8 cellular contexts compared by ENCODE assay signal in genomic region chr2:200509608-200510433, GRCh38. TPM values are rescaled to one million over a fixed set of nuclear protein-coding genes. Genes with fewer than 3 reads are reported as not detected.
A peak's percentile ranks its signal among the peaks of the same experiment; 100 is the strongest.
DNase-seq lines count a peak whose midpoint lies in the region; ATAC-seq and TF ChIP-seq lines count a peak whose summit lies in the region.

Gene KCTD18, minus strand, starts transcription at chr2:200510068. Its CDS starts 3,052 bp downstream, at chr2:200507016.

- in situ Hi-C loops in transverse colon (cut with MboI; ENCODE audit: low pct_ligation_motif_present in 1 of 4, low pct_unique_long_range_greater_than_20kb in 1 of 4, low sequenced_read_pairs in 3 of 4), result no loop called here

- ATAC-seq in HG02678 (IDR thresholded peaks at IDR 0.05; ENCODE audit: unreplicated experiment), result peak; percentile 99

- H3K9me3 ChIP-seq in adipocyte (ENCODE audit: control insufficient read depth, low read length), result no peaks in the 10 kb centered on the region
- no peaks in the 10 kb centered on the region for H3K9me3 ChIP-seq in transverse colon

- H3K4me3 ChIP-seq in GM12875 (ENCODE audit: low read depth, low read length) (peak within 1 kb of the TSS; percentile 59), adipocyte (ENCODE audit: low read length) (peak within 1 kb of the TSS; percentile 93), transverse colon (peak within 1 kb of the TSS; percentile 62 to 97 (median 86))

- peak; percentile 62 for TF ChIP-seq POLR2A in transverse colon (IDR thresholded peaks at IDR 0.05)

- peak within 1 kb of the TSS; percentile 94 for H3K9ac ChIP-seq in adipocyte (ENCODE audit: low read length)

- H3K36me3 ChIP-seq in adipocyte (ENCODE audit: control insufficient read depth, insufficient read depth, low read length, severe bottlenecking), result peaks cover 2% of the 10 kb centered on the region
- no peaks in the 10 kb centered on the region for H3K36me3 ChIP-seq in transverse colon

- intact Hi-C loops in cardiac septum (cut with DNase I), result no loop called here
- intact Hi-C loops in transverse colon (cut with DNase I; ENCODE audit: low total_unique reads), result no loop called here

- H3K27me3 ChIP-seq in adipocyte (replicated peaks; ENCODE audit: control insufficient read depth, insufficient read depth, low read length) (peaks cover 9% of the 10 kb centered on the region), transverse colon (no peaks in the 10 kb centered on the region)

- 0% methylated on average over 1 to 21 of the region's 78 CpGs for WGBS in transverse colon (ENCODE audit: low coverage in 1 of 2), 2 donors

- DNase-seq in NCI-H1105 treated with DMSO at 0.1 percent for 48 hours (lab: John Stamatoyannopoulos, UW) (peak; percentile 79), T follicular helper cell (ENCODE audit: low read depth) (peak; percentile 85), adipocyte (ENCODE audit: low read depth) (peak; percentile 96), cardiac septum (ENCODE audit: low spot score) (peak; percentile 98), pons (ENCODE audit: low spot score) (peak; percentile 80), transverse colon (peak; percentile 95)

- no peak for TF ChIP-seq EP300 in transverse colon (IDR thresholded peaks at IDR 0.05; ENCODE audit: low read depth)

- H3K4me1 ChIP-seq in adipocyte (ENCODE audit: control insufficient read depth, insufficient read depth, low read length) (peaks cover 21% of the 10 kb centered on the region), transverse colon (peaks cover 4 to 30% (median 13%) of the 10 kb centered on the region in 4 donors)

- peak; percentile 95 for TF ChIP-seq CTCF in GM12875 (IDR thresholded peaks at IDR 0.05; ENCODE audit: borderline replicate concordance, insufficient read depth, low read depth, low read length)
- TF ChIP-seq CTCF in transverse colon (IDR thresholded peaks at IDR 0.05), result peak; percentile 42 to 90 (median 82)

- H3K27ac ChIP-seq in transverse colon, result peak within 1 kb of the TSS; percentile 86 to 94 (median 90)

RNA-seq across cellular contexts. Expression of gene KCTD18, which starts in this region (rescaled TPM):
- total RNA-seq in cardiac septum (10.8 TPM), transverse colon (10 to 100 TPM; 18.5 to 68.5 (median 20.7) TPM)

Comparison
In these comparisons a context has a peak if more than half of its experiments do, and no peak if none do; other contexts are left out.
1. Peak in every context shown above with its lines: DNase-seq, ATAC-seq, H3K4me3 ChIP-seq and H3K27ac ChIP-seq.